In the genomic region with DNA sequence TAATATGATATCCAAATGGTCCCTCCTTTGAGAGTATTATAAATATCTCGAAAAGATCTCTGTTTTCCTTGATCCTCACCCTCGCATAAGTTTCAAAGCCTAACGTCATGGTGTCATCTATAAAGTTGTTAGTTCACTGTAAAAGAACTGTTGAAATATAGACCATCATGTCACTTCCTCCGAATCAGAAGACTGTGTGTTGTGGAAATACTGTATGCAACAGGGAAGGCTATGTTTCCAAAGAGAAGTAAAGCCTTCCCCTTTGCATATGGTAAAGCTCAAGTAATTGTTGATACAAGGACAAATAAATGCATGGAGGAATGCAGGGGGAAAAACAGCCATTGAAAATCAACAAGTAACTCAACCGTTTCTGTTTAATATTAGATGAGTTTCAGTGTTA, we compare ENCODE assay signal across 6 cellular contexts.
A peak's percentile ranks its signal among the peaks of the same experiment; 100 is the strongest.
DNase-seq lines count a peak whose midpoint lies in the region; ATAC-seq, FAIRE-seq and TF ChIP-seq lines count a peak whose summit lies in the region.
"Not testable (repeated sequence)": the region's sequence is repeated elsewhere in the genome, so short reads cannot be mapped to it uniquely, and the experiment has no call there.

No MANE protein-coding gene starts in this region.

- not testable (repeated sequence) for H3K36me3 ChIP-seq in K562 (ENCODE audit: control insufficient read depth, insufficient read depth, low read length); keratinocyte (ENCODE audit: control insufficient read depth in 2 of 2, extremely low read depth in 1 of 2, insufficient read depth in 2 of 2, low read length in 2 of 2); neutrophil

- CTCF ChIA-PET in K562 (lab: Yijun Ruan, JAX; ENCODE audit: low intra/inter-chr PET ratio): not testable (repeated sequence)

- not testable (repeated sequence) for TF ChIP-seq CTCF in K562 (IDR thresholded peaks at IDR 0.05 in 2 of 3, conservative IDR thresholded peaks at IDR 0.05 in 1 of 3; ENCODE audit: insufficient read depth in 2 of 3, low read depth in 1 of 3, low read length in 3 of 3); keratinocyte (optimal IDR thresholded peaks at IDR 0.05 in 1 of 3, IDR thresholded peaks at IDR 0.05 in 1 of 3, conservative IDR thresholded peaks at IDR 0.05 in 1 of 3; ENCODE audit: extremely low read depth in 1 of 3, insufficient read depth in 2 of 3, low read length in 3 of 3); neutrophil (IDR thresholded peaks at IDR 0.05)

- H2AFZ ChIP-seq in K562 (ENCODE audit: low read depth, low read length); keratinocyte (ENCODE audit: control insufficient read depth, low read length): not testable (repeated sequence)

- not testable (repeated sequence) for DNase-seq in GM12891 (ENCODE audit: insufficient read length, low spot score); HTR-8/SVneo (ENCODE audit: insufficient read length, low spot score); K562 (ENCODE audit: extremely low read depth in 1 of 4, low spot score in 3 of 4); keratinocyte (ENCODE audit: low read depth, low spot score); urothelium cell line (ENCODE audit: low spot score)

- not testable (repeated sequence) for TF ChIP-seq POLR2A in GM12891 (IDR thresholded peaks at IDR 0.05; ENCODE audit: low read depth, low read length); K562 (conservative IDR thresholded peaks at IDR 0.05)

- in situ Hi-C loops in K562 (cut with MboI): not testable (repeated sequence)

- POLR2A ChIA-PET in K562 (lab: Yijun Ruan, JAX): interaction anchor here (0.5 kb wide), 1 partner anchor 28 kb away, joined by 3 read pairs; no protein-coding TSS in a partner anchor

- not testable (repeated sequence) for H3K9ac ChIP-seq in K562 (ENCODE audit: insufficient read depth in 1 of 2, low read depth in 2 of 2, low read length in 2 of 2); keratinocyte (ENCODE audit: control insufficient read depth, extremely low read depth, insufficient read depth, low read length)

- H3K27ac ChIP-seq in K562 (ENCODE audit: extremely low read depth, low read depth, low read length); keratinocyte (ENCODE audit: control insufficient read depth, insufficient read depth, low read length): not testable (repeated sequence)
- peak overlapping the region; percentile 59 for H3K27ac ChIP-seq in neutrophil

- intact Hi-C loops in K562 (cut with micrococcal nuclease): not testable (repeated sequence)

- dilution Hi-C loops in keratinocyte (cut with MboI; ENCODE audit: extremely low pct_ligation_motif_present, low sequenced_read_pairs): not testable (repeated sequence)

- not testable (repeated sequence) for H3K27me3 ChIP-seq in K562 (ENCODE audit: control insufficient read depth in 2 of 2, insufficient read depth in 2 of 2, low read length in 2 of 2); keratinocyte (ENCODE audit: control insufficient read depth, extremely low read depth, insufficient read depth, low read length); neutrophil

- not testable (repeated sequence) for H4K20me1 ChIP-seq in K562 (replicated peaks; ENCODE audit: control insufficient read depth, insufficient read depth, low read length); keratinocyte (ENCODE audit: control insufficient read depth, extremely low read depth, insufficient read depth, low read length)

- not testable (repeated sequence) for H3K9me3 ChIP-seq in K562 (replicated peaks; ENCODE audit: control insufficient read depth, insufficient read depth, low read depth, low read length); keratinocyte (ENCODE audit: control insufficient read depth, low read depth, low read length); neutrophil

- not testable (repeated sequence) for BruUV-seq in K562 (replicated peaks; lab: Mats Ljungman, UMichigan)

- H3K9me1 ChIP-seq in K562 (ENCODE audit: control insufficient read depth, insufficient read depth, low read length); keratinocyte (ENCODE audit: control insufficient read depth, extremely low read depth, insufficient read depth, low read length): not testable (repeated sequence)

- not testable (repeated sequence) for TF ChIP-seq EP300 in K562 (IDR thresholded peaks at IDR 0.05; ENCODE audit: low read length)

- ATAC-seq in K562: not testable (repeated sequence)

- H3K79me2 ChIP-seq in K562 (ENCODE audit: control insufficient read depth, insufficient read depth, low read length); keratinocyte (ENCODE audit: control insufficient read depth, insufficient read depth, low read length): not testable (repeated sequence)

- TF ChIP-seq RAD21 in K562 (CRISPR knock-in tag; conservative IDR thresholded peaks at IDR 0.05 in 1 of 2, IDR thresholded peaks at IDR 0.05 in 1 of 2): not testable (repeated sequence)

- 0% methylated on average over 3 of the region's 5 CpGs for WGBS in K562 (ENCODE audit: insufficient coverage, low coverage, missing lambda C conversion rate)

- not testable (repeated sequence) for H3K4me2 ChIP-seq in K562 (ENCODE audit: insufficient read depth, low read length); keratinocyte (ENCODE audit: control insufficient read depth, extremely low read depth, insufficient read depth, low read depth, low read length)

- not testable (repeated sequence) for H3K4me3 ChIP-seq in K562; keratinocyte (ENCODE audit: control insufficient read depth in 2 of 3, extremely low read depth in 1 of 3, insufficient read depth in 2 of 3, low read depth in 1 of 3, low read length in 3 of 3); neutrophil (ENCODE audit: low read depth in 1 of 2, low read length in 1 of 2)

- H3K4me1 ChIP-seq in K562 (replicated peaks in 1 of 2; ENCODE audit: control insufficient read depth in 2 of 2, insufficient read depth in 2 of 2, low read length in 2 of 2); keratinocyte (ENCODE audit: control insufficient read depth, extremely low read depth, insufficient read depth, low read length): not testable (repeated sequence)
- peaks cover 23 to 31% of the 10 kb centered on the region in 2 experiments for H3K4me1 ChIP-seq in neutrophil (ENCODE audit: control insufficient read depth in 1 of 2, insufficient read depth in 1 of 2, low read depth in 1 of 2, low read length in 1 of 2)

- FAIRE-seq in GM12891 (lab: Jason Lieb, UNC): peak; percentile 38
- FAIRE-seq in HTR-8/SVneo (lab: Jason Lieb, UNC): peak; percentile 89
- peak; percentile 11 for FAIRE-seq in K562 (lab: Jason Lieb, UNC)
- peak; percentile 59 for FAIRE-seq in keratinocyte (lab: Jason Lieb, UNC)
- FAIRE-seq in urothelium cell line (lab: Jason Lieb, UNC): peak; percentile 97
